ENCODE assay signal across 28 cellular contexts in the genomic region with DNA sequence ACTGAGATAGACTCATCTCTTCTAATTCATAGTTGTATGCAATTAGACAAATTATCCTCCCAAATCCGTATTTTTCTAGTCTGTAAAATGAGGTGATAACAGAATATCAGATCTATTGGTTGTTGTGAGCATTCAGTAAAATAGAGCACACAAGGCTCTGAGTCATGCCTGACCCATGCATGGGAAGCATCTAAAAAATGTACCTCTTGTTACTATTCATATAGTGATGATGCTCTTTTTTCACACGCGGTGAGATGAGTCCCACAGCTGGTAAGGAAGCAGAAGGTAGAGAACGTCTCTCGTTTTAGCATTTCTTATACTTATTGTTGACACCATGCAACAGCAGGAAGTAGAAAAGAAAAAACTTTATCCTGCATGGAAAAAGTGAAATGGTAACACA.
DNase-seq lines count a peak whose midpoint lies in the region; ATAC-seq, FAIRE-seq and TF ChIP-seq lines count a peak whose summit lies in the region.
"Had no signal": no experiment of that assay in that cellular context is flagged by ENCODE, and none has a peak within 500 bp of the region (broad histone marks: within the 10 kb centered on the region; RNA-seq: fewer than 3 reads in every experiment).

No MANE protein-coding gene starts in this region.

- no peaks in the 10 kb centered on the region for H3K36me3 ChIP-seq in RWPE2 (ENCODE audit: low read depth)

- peak; percentile 8 for DNase-seq in NK-92 treated with Interleukin-12 subunit alpha and Interleukin-12 subunit beta, amount 100 ng/mL, for 24 hours (lab: John Stamatoyannopoulos, UW)
- DNase-seq in NK-92 (lab: John Stamatoyannopoulos, UW; ENCODE audit: unreplicated experiment): no peak
- DNase-seq in RWPE2 (ENCODE audit: low spot score): no peak
- DNase-seq in kidney tubule cell (ENCODE audit: low spot score): peak; percentile 53
- DNase-seq in urothelium cell line (ENCODE audit: low spot score): peak; percentile 81
- no peak for DNase-seq in anterior cingulate cortex (lab: John Stamatoyannopoulos, UW)
- DNase-seq in 8988T: no peak
- DNase-seq in NCI-H2029 (lab: John Stamatoyannopoulos, UW): no peak
- DNase-seq: AML-193; C1 segment of cervical spinal cord; Calu3; CD8-positive, alpha-beta T cell; Kasumi-1; MM.1S; NCI-H1092; NCI-H146; NCI-H2029 treated with DMSO at 0.1 percent for 48 hours; NCI-H2171; NCI-H446; NCI-H526; PC-3; SIG-M5 had no signal

- no peaks in the 10 kb centered on the region for H3K9me3 ChIP-seq in RWPE2 (ENCODE audit: severe bottlenecking)

- peak overlapping the region; percentile 41 for H3K27ac ChIP-seq in RWPE2 (ENCODE audit: poor library complexity, severe bottlenecking)
- H3K27ac ChIP-seq: 22Rv1, RWPE1 had no signal

- no peak overlapping the region for H3K4me3 ChIP-seq in RWPE2 (ENCODE audit: severe bottlenecking)

- H3K27me3 ChIP-seq in RWPE2 (ENCODE audit: insufficient read depth, poor library complexity, severe bottlenecking): no peaks in the 10 kb centered on the region

- H3K4me1 ChIP-seq in RWPE2 (ENCODE audit: insufficient read depth, poor library complexity, severe bottlenecking): peaks cover 24% of the 10 kb centered on the region

- peak; percentile 98 for FAIRE-seq in urothelium cell line (lab: Jason Lieb, UNC)
- FAIRE-seq: G401.6, GM18507, H1 had no signal

- TF ChIP-seq CTCF in RWPE2 (IDR thresholded peaks at IDR 0.05; ENCODE audit: poor library complexity, severe bottlenecking): no peak

- ATAC-seq in RWPE2 (ENCODE audit: low read depth): peak; percentile 82
- ATAC-seq: CD8-positive, alpha-beta T cell; PC-3; SK-N-SH treated with all-trans-retinoic acid at 6 μM for 48 hours had no signal

Comparison
In these comparisons a context has a peak if more than half of its experiments do, and no peak if none do; other contexts are left out.
1. DNase-seq: peak in NK-92 treated with Interleukin-12 subunit alpha and Interleukin-12 subunit beta, amount 100 ng/mL, for 24 hours (single experiment), kidney tubule cell (single experiment) and urothelium cell line (single experiment); none in NK-92 (single experiment), RWPE2 (single experiment), anterior cingulate cortex (0 of 58), 8988T (single experiment) and NCI-H2029 (single experiment).